9 cellular contexts compared by ENCODE assay signal in the genomic region with DNA sequence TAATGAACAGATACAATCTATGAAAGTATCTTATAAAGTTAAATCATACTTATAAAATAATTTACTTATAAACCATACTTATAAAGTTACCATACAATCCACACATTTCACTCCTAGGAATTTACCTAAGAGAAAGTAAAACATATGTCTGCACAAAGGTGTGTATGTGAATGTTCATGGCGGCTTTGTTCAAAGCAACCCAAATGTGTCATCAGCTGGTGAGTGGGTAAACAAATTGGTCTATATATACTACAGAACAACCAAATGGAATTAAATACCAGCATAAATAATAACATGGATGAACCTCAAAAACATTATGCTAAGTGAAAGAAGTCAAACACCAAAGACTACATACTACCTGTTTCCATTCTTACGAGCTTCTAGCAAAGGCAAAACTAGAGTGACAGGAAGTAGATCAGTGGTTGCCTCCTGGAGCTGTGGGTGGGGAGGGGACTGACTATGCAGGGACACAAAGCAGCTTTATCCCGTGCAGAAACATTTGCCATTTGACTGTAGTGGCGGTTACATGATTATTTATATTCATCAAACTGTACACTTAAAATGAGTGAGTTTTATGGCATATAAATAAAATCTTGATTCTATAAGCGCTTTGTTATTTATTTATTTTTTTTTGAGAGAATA. TPM values are rescaled to one million over a fixed set of nuclear protein-coding genes. Genes with fewer than 3 reads are reported as not detected.
A peak's percentile ranks its signal among the peaks of the same experiment; 100 is the strongest.
DNase-seq lines count a peak whose midpoint lies in the region; ATAC-seq and TF ChIP-seq lines count a peak whose summit lies in the region.
"Had no signal": no experiment of that assay in that cellular context is flagged by ENCODE, and none has a peak within 500 bp of the region (broad histone marks: within the 10 kb centered on the region; RNA-seq: fewer than 3 reads in every experiment).

No MANE protein-coding gene starts in this region.

- peak in 3 of 10 experiments; percentile 45 to 60 (median 52) for DNase-seq in CD4-positive, alpha-beta T cell
- DNase-seq in NB4 (ENCODE audit: low read depth), result peak; percentile 48
- peak; percentile 75 for DNase-seq in activated naive CD4-positive, alpha-beta T cell treated with anti-CD3 and anti-CD28 coated beads, Interleukin-2, amount 10 ng/mL, durations not matched to agents 7 days and 5 days
- no peak for DNase-seq in neural crest cell (ENCODE audit: low read depth, low spot score)
- DNase-seq in MV-4-11 (lab: John Stamatoyannopoulos, UW), result no peak
- DNase-seq in UCSD-AML1 (lab: John Stamatoyannopoulos, UW; ENCODE audit: unreplicated experiment), result no peak
- DNase-seq in ecto neural progenitor cell (ENCODE audit: low spot score), result no peak
- DNase-seq in inferior parietal cortex (ENCODE audit: extremely low spot score), result no peak

- POLR2A ChIA-PET in CD4-positive, alpha-beta T cell (lab: Charles Lee), result interaction anchor here (0.8 to 36.2 kb wide), 12 partner anchors 9 to 123 kb away, joined by 3 to 1343 read pairs (median 6); a partner anchor contains a TSS

- no peak overlapping the region for H3K4me3 ChIP-seq in NB4 (ENCODE audit: low read depth, low read length)
- H3K4me3 ChIP-seq: gastrocnemius medialis had no signal

- no peaks in the 10 kb centered on the region for H3K27me3 ChIP-seq in CD4-positive, alpha-beta T cell (ENCODE audit: control insufficient read depth, insufficient read depth, low read length)
- H3K27me3 ChIP-seq: gastrocnemius medialis had no signal

- H3K4me3 Mint-ChIP-seq in CD4-positive, alpha-beta T cell, result peak overlapping the region; percentile 55
- H3K4me3 Mint-ChIP-seq in activated naive CD4-positive, alpha-beta T cell treated with anti-CD3 and anti-CD28 coated beads, Interleukin-2, amount 10 ng/mL, durations not matched to agents 7 days and 5 days, result peak overlapping the region; percentile 46
- H3K4me3 Mint-ChIP-seq in neural crest cell, result peak overlapping the region; percentile 47

- no peaks in the 10 kb centered on the region for H3K27me3 Mint-ChIP-seq in CD4-positive, alpha-beta T cell
- H3K27me3 Mint-ChIP-seq in activated naive CD4-positive, alpha-beta T cell treated with anti-CD3 and anti-CD28 coated beads, Interleukin-2, amount 10 ng/mL, durations not matched to agents 7 days and 5 days, result no peaks in the 10 kb centered on the region
- no peaks in the 10 kb centered on the region for H3K27me3 Mint-ChIP-seq in neural crest cell (ENCODE audit: low read depth)

- ATAC-seq in CD4-positive, alpha-beta T cell (ENCODE audit: poor library complexity), result peak; percentile 95

- H3K9me3 ChIP-seq in CD4-positive, alpha-beta T cell (ENCODE audit: control insufficient read depth, low read length), result no peaks in the 10 kb centered on the region
- H3K9me3 ChIP-seq: gastrocnemius medialis had no signal

- intact Hi-C loops in CD4-positive, alpha-beta T cell (cut with DNase I, micrococcal nuclease), result loop anchor here (2.0 kb wide), 1 partner anchor 15 kb away; no protein-coding TSS in a partner anchor

- H3K9me3 Mint-ChIP-seq in CD4-positive, alpha-beta T cell, result no peaks in the 10 kb centered on the region
- H3K9me3 Mint-ChIP-seq in activated naive CD4-positive, alpha-beta T cell treated with anti-CD3 and anti-CD28 coated beads, Interleukin-2, amount 10 ng/mL, durations not matched to agents 7 days and 5 days, result peaks cover 7% of the 10 kb centered on the region
- H3K9me3 Mint-ChIP-seq in neural crest cell, result no peaks in the 10 kb centered on the region

- peak overlapping the region; percentile 90 for H3K27ac Mint-ChIP-seq in CD4-positive, alpha-beta T cell
- H3K27ac Mint-ChIP-seq in activated naive CD4-positive, alpha-beta T cell treated with anti-CD3 and anti-CD28 coated beads, Interleukin-2, amount 10 ng/mL, durations not matched to agents 7 days and 5 days, result peak overlapping the region; percentile 91
- H3K27ac Mint-ChIP-seq in neural crest cell (ENCODE audit: unreplicated experiment), result no peak overlapping the region

- H3K36me3 Mint-ChIP-seq in CD4-positive, alpha-beta T cell (ENCODE audit: low read depth), result peaks cover 97% of the 10 kb centered on the region
- H3K36me3 Mint-ChIP-seq in activated naive CD4-positive, alpha-beta T cell treated with anti-CD3 and anti-CD28 coated beads, Interleukin-2, amount 10 ng/mL, durations not matched to agents 7 days and 5 days, result peaks cover 87% of the 10 kb centered on the region
- peaks cover 2% of the 10 kb centered on the region for H3K36me3 Mint-ChIP-seq in neural crest cell (ENCODE audit: low read depth)

- no peak for TF ChIP-seq CTCF in CD4-positive, alpha-beta T cell (IDR thresholded peaks at IDR 0.05)
- TF ChIP-seq CTCF in NB4 (IDR thresholded peaks at IDR 0.05; ENCODE audit: low read depth, low read length) (no peak), neural crest cell (conservative IDR thresholded peaks at IDR 0.05) (no peak)

- CTCF ChIA-PET in CD4-positive, alpha-beta T cell (lab: Charles Lee), result interaction anchor here (1.5 to 1.9 kb wide), 5 partner anchors 9 to 49 kb away, joined by 3 to 6 read pairs (median 4); no protein-coding TSS in a partner anchor
- CTCF ChIA-PET in activated naive CD4-positive, alpha-beta T cell treated with anti-CD3 and anti-CD28 coated beads, Interleukin-2, amount 10 ng/mL, durations not matched to agents 7 days and 5 days (lab: Charles Lee), result interaction anchor here (0.8 to 2.2 kb wide), 7 partner anchors 10 to 47 kb away, joined by 3 to 18 read pairs (median 5); a partner anchor contains a TSS

- peak overlapping the region; percentile 61 for H3K27ac ChIP-seq in CD4-positive, alpha-beta T cell (ENCODE audit: low read depth, low read length)

- TF ChIP-seq POLR2A in NB4 (IDR thresholded peaks at IDR 0.05; ENCODE audit: extremely low read depth, insufficient read length), result no peak

- H3K4me1 Mint-ChIP-seq in CD4-positive, alpha-beta T cell (ENCODE audit: low read depth), result peaks cover 88% of the 10 kb centered on the region
- peaks cover 83% of the 10 kb centered on the region for H3K4me1 Mint-ChIP-seq in activated naive CD4-positive, alpha-beta T cell treated with anti-CD3 and anti-CD28 coated beads, Interleukin-2, amount 10 ng/mL, durations not matched to agents 7 days and 5 days
- H3K4me1 Mint-ChIP-seq in neural crest cell, result peaks cover 45% of the 10 kb centered on the region

RNA-seq across cellular contexts. Expression of a gene that starts 10.6 kb away (rescaled TPM):
- total RNA-seq in CD4-positive, alpha-beta T cell, result 10 to 100 TPM; 60.3 to 61.7 TPM
- 3.5 and 3.8 TPM in 2 replicates for total RNA-seq in neural crest cell

RNA-seq across cellular contexts. Expression of a gene that starts 39.0 kb away (rescaled TPM):
- 10 to 100 TPM; 60.3 to 63.0 TPM for total RNA-seq in CD4-positive, alpha-beta T cell
- 100.0 and 110 TPM in 2 replicates for total RNA-seq in neural crest cell

Comparison
In these comparisons a context has a peak if more than half of its experiments do, and no peak if none do; other contexts are left out.
1. DNase-seq: peak in NB4 (single experiment) and activated naive CD4-positive, alpha-beta T cell treated with anti-CD3 and anti-CD28 coated beads, Interleukin-2, amount 10 ng/mL, durations not matched to agents 7 days and 5 days (single experiment); none in neural crest cell (single experiment), MV-4-11 (single experiment), UCSD-AML1 (single experiment), ecto neural progenitor cell (single experiment) and inferior parietal cortex (single experiment).
2. RNA of a gene that starts 10.6 kb away (total RNA-seq): 60.3 to 61.7 TPM in CD4-positive, alpha-beta T cell; 3.5 to 3.8 TPM in neural crest cell; every median in the first group is over 10 times any median in the second.
3. Peak in every context shown above with its lines, with median percentiles within 50 percentile points of each other: H3K4me3 Mint-ChIP-seq.